6 cellular contexts compared by ENCODE assay signal in genomic region chr19:13166151-13166550, GRCh38. TPM values are rescaled to one million over a fixed set of nuclear protein-coding genes. Genes with fewer than 3 reads are reported as not detected.
DNase-seq lines count a peak whose midpoint lies in the region; ATAC-seq and TF ChIP-seq lines count a peak whose summit lies in the region.
"Not testable (repeated sequence)": the region's sequence is repeated elsewhere in the genome, so short reads cannot be mapped to it uniquely, and the experiment has no call there.

No MANE protein-coding gene starts in this region.

- peaks cover 11% of the 10 kb centered on the region for H3F3A ChIP-seq in PC-3 (ENCODE audit: low read length, unreplicated experiment)

- H3K27me3 ChIP-seq in CD4-positive, alpha-beta memory T cell (ENCODE audit: insufficient read depth, low read length); PC-3 (ENCODE audit: low read length); gastroesophageal sphincter; naive thymus-derived CD4-positive, alpha-beta T cell (ENCODE audit: control insufficient read depth in 2 of 2, insufficient read depth in 2 of 2, low read length in 2 of 2); stomach: not testable (repeated sequence)

- intact Hi-C loops in CD4-positive, alpha-beta memory T cell (cut with micrococcal nuclease): loop anchor here (2.0 kb wide), 1 partner anchor 13 kb away; no protein-coding TSS in a partner anchor
- intact Hi-C loops in PC-3 (cut with micrococcal nuclease): loop anchor here (10.0 kb wide), 1 partner anchor 669 kb away; no protein-coding TSS in a partner anchor
- intact Hi-C loops in activated T-helper 1 cell treated with anti-CD3 and anti-CD28 coated beads, Interleukin-12 subunit alpha, Interleukin-12 subunit beta, Interleukin-2, Interleukin-4 antibody, amounts not matched to agents 30 ng/mL and 10 ng/mL and 1 ng/mL, durations not matched to agents 14 hours and 24 hours and 36 hours (cut with micrococcal nuclease): loop anchor here (2.0 to 5.0 kb wide), 3 partner anchors 13 to 566 kb away; no protein-coding TSS in a partner anchor
- intact Hi-C loops in naive thymus-derived CD4-positive, alpha-beta T cell (cut with micrococcal nuclease): loop anchor here (2.0 to 5.0 kb wide), 3 partner anchors 374 to 874 kb away; partner anchors contain the start of genes JUNB (in 1 of the 2) and ZNF44 (in 1 of the 2)
- intact Hi-C loops in stomach (cut with DNase I; ENCODE audit: low total_unique reads): not testable (repeated sequence)

- H3K27ac Mint-ChIP-seq in CD4-positive, alpha-beta memory T cell: peak overlapping the region; percentile 17 to 99 (median 94)
- peak overlapping the region; percentile 44 for H3K27ac Mint-ChIP-seq in activated T-helper 1 cell treated with anti-CD3 and anti-CD28 coated beads, Interleukin-12 subunit alpha, Interleukin-12 subunit beta, Interleukin-2, Interleukin-4 antibody, amounts not matched to agents 30 ng/mL and 10 ng/mL and 1 ng/mL, durations not matched to agents 14 hours and 24 hours and 36 hours
- peak overlapping the region; percentile 92 to 99 (median 99) for H3K27ac Mint-ChIP-seq in naive thymus-derived CD4-positive, alpha-beta T cell

- H3K9me2 ChIP-seq in PC-3 (replicated peaks; ENCODE audit: low read length): not testable (repeated sequence)

- H3K4me3 ChIP-seq in CD4-positive, alpha-beta memory T cell (ENCODE audit: low read length in 2 of 2); PC-3 (ENCODE audit: low read length); gastroesophageal sphincter; naive thymus-derived CD4-positive, alpha-beta T cell (ENCODE audit: low read length); stomach: not testable (repeated sequence)

- H3K9ac ChIP-seq in PC-3 (ENCODE audit: low read length): peak overlapping the region; percentile 95

- POLR2A ChIA-PET in CD4-positive, alpha-beta memory T cell (lab: Charles Lee; ENCODE audit: partially characterized antibody): interaction anchor here (0.8 to 11.9 kb wide), 6 partner anchors 9 to 1588 kb away, joined by 3 to 415 read pairs (median 29); partner anchors contain the start of genes IER2, NACC1, STX10 and TRMT1
- POLR2A ChIA-PET in PC-3 (lab: Charles Lee; ENCODE audit: unreplicated experiment): interaction anchor here (2.1 kb wide), 1 partner anchor 13 kb away, joined by 16 read pairs; no protein-coding TSS in a partner anchor
- POLR2A ChIA-PET in naive thymus-derived CD4-positive, alpha-beta T cell (lab: Charles Lee): interaction anchor here (0.6 to 12.7 kb wide), 7 partner anchors 9 to 65 kb away, joined by 4 to 283 read pairs (median 10); partner anchors contain the start of genes IER2 and STX10

- H3K4me2 ChIP-seq in PC-3 (ENCODE audit: low read length): not testable (repeated sequence)

- ATAC-seq in PC-3; gastroesophageal sphincter; naive thymus-derived CD4-positive, alpha-beta T cell: not testable (repeated sequence)

- H3K27me3 Mint-ChIP-seq in CD4-positive, alpha-beta memory T cell; activated T-helper 1 cell treated with anti-CD3 and anti-CD28 coated beads, Interleukin-12 subunit alpha, Interleukin-12 subunit beta, Interleukin-2, Interleukin-4 antibody, amounts not matched to agents 30 ng/mL and 10 ng/mL and 1 ng/mL, durations not matched to agents 14 hours and 24 hours and 36 hours (ENCODE audit: insufficient read depth); naive thymus-derived CD4-positive, alpha-beta T cell: not testable (repeated sequence)

- CTCF ChIA-PET in CD4-positive, alpha-beta memory T cell (lab: Charles Lee; ENCODE audit: partially characterized antibody): interaction anchor here (1.3 to 6.5 kb wide), 5 partner anchors 11 to 72 kb away, joined by 3 to 51 read pairs (median 21); no protein-coding TSS in a partner anchor
- CTCF ChIA-PET in PC-3 (lab: Charles Lee): not testable (repeated sequence)
- CTCF ChIA-PET in naive thymus-derived CD4-positive, alpha-beta T cell (lab: Charles Lee): interaction anchor here (2.7 to 3.3 kb wide), 3 partner anchors 11 to 29 kb away, joined by 11 to 32 read pairs (median 17); no protein-coding TSS in a partner anchor

- H3K36me3 ChIP-seq in CD4-positive, alpha-beta memory T cell (ENCODE audit: insufficient read depth, low read length); PC-3 (ENCODE audit: low read depth, low read length); gastroesophageal sphincter; naive thymus-derived CD4-positive, alpha-beta T cell (ENCODE audit: control insufficient read depth in 2 of 3, insufficient read depth in 3 of 3, low read length in 3 of 3); stomach: not testable (repeated sequence)

- not testable (repeated sequence) for TF ChIP-seq POLR2A in gastroesophageal sphincter (IDR thresholded peaks at IDR 0.05); stomach (IDR thresholded peaks at IDR 0.05)

- H3K27ac ChIP-seq in CD4-positive, alpha-beta memory T cell (ENCODE audit: low read depth, low read length): peak overlapping the region; percentile 87
- H3K27ac ChIP-seq in PC-3 (ENCODE audit: low read length): peak overlapping the region; percentile 97
- peak overlapping the region in 3 of 4 donors; percentile 90 to 93 (median 91) for H3K27ac ChIP-seq in gastroesophageal sphincter
- peak overlapping the region; percentile 90 for H3K27ac ChIP-seq in naive thymus-derived CD4-positive, alpha-beta T cell (ENCODE audit: low read depth, low read length)
- peak overlapping the region; percentile 87 to 98 (median 95) for H3K27ac ChIP-seq in stomach

- DNase-seq in CD4-positive, alpha-beta memory T cell; PC-3; activated T-helper 1 cell treated with anti-CD3 and anti-CD28 coated beads, Interleukin-12 subunit alpha, Interleukin-12 subunit beta, Interleukin-2, Interleukin-4 antibody, amounts not matched to agents 30 ng/mL and 10 ng/mL and 1 ng/mL, durations not matched to agents 14 hours and 24 hours and 36 hours (ENCODE audit: low spot score); naive thymus-derived CD4-positive, alpha-beta T cell; stomach: not testable (repeated sequence)

- H2AFZ ChIP-seq in PC-3 (ENCODE audit: low read length): not testable (repeated sequence)

- not testable (repeated sequence) for TF ChIP-seq EP300 in gastroesophageal sphincter (IDR thresholded peaks at IDR 0.05); stomach (IDR thresholded peaks at IDR 0.05)

- H3K79me2 ChIP-seq in PC-3 (ENCODE audit: low read length): peaks cover 33% of the 10 kb centered on the region

- peak overlapping the region in 3 of 8 donors; percentile 8 to 84 (median 70) for H3K4me3 Mint-ChIP-seq in CD4-positive, alpha-beta memory T cell
- peak overlapping the region; percentile 82 for H3K4me3 Mint-ChIP-seq in activated T-helper 1 cell treated with anti-CD3 and anti-CD28 coated beads, Interleukin-12 subunit alpha, Interleukin-12 subunit beta, Interleukin-2, Interleukin-4 antibody, amounts not matched to agents 30 ng/mL and 10 ng/mL and 1 ng/mL, durations not matched to agents 14 hours and 24 hours and 36 hours
- peak overlapping the region in 6 of 10 donors; percentile 6 to 96 (median 66) for H3K4me3 Mint-ChIP-seq in naive thymus-derived CD4-positive, alpha-beta T cell

- H3K36me3 Mint-ChIP-seq in CD4-positive, alpha-beta memory T cell; activated T-helper 1 cell treated with anti-CD3 and anti-CD28 coated beads, Interleukin-12 subunit alpha, Interleukin-12 subunit beta, Interleukin-2, Interleukin-4 antibody, amounts not matched to agents 30 ng/mL and 10 ng/mL and 1 ng/mL, durations not matched to agents 14 hours and 24 hours and 36 hours (ENCODE audit: low read depth): not testable (repeated sequence)
- H3K36me3 Mint-ChIP-seq in naive thymus-derived CD4-positive, alpha-beta T cell: peaks cover 0 to 15% (median 0%) of the 10 kb centered on the region in 5 donors

- WGBS in gastroesophageal sphincter (ENCODE audit: low coverage in 1 of 2), 2 donors: 100% methylated on average over 1 to 3 of the region's 3 CpGs
- WGBS in stomach, 5 donors: 89 to 99% (median 94%) methylated on average over 3 of the region's 3 CpGs

- not testable (repeated sequence) for H3K9me3 Mint-ChIP-seq in CD4-positive, alpha-beta memory T cell; activated T-helper 1 cell treated with anti-CD3 and anti-CD28 coated beads, Interleukin-12 subunit alpha, Interleukin-12 subunit beta, Interleukin-2, Interleukin-4 antibody, amounts not matched to agents 30 ng/mL and 10 ng/mL and 1 ng/mL, durations not matched to agents 14 hours and 24 hours and 36 hours; naive thymus-derived CD4-positive, alpha-beta T cell

- H4K20me1 ChIP-seq in PC-3 (ENCODE audit: low read length): not testable (repeated sequence)

- not testable (repeated sequence) for H3K9me3 ChIP-seq in CD4-positive, alpha-beta memory T cell (ENCODE audit: control insufficient read depth in 1 of 2, low read length in 2 of 2); PC-3 (ENCODE audit: low read length); gastroesophageal sphincter; naive thymus-derived CD4-positive, alpha-beta T cell (ENCODE audit: control insufficient read depth in 2 of 3, low read length in 3 of 3); stomach

- not testable (repeated sequence) for TF ChIP-seq CTCF in PC-3 (conservative IDR thresholded peaks at IDR 0.05; ENCODE audit: low read depth, low read length); gastroesophageal sphincter (IDR thresholded peaks at IDR 0.05); stomach (IDR thresholded peaks at IDR 0.05)

- not testable (repeated sequence) for BruUV-seq in PC-3 (replicated peaks; lab: Mats Ljungman, UMichigan)

- H3K4me1 ChIP-seq in CD4-positive, alpha-beta memory T cell (ENCODE audit: insufficient read depth, low read length): peaks cover 99% of the 10 kb centered on the region
- peaks cover 91% of the 10 kb centered on the region for H3K4me1 ChIP-seq in PC-3 (ENCODE audit: insufficient read depth, low read length)
- H3K4me1 ChIP-seq in gastroesophageal sphincter: peaks cover 0 to 72% (median 38%) of the 10 kb centered on the region in 3 donors
- H3K4me1 ChIP-seq in naive thymus-derived CD4-positive, alpha-beta T cell (ENCODE audit: control insufficient read depth in 2 of 2, insufficient read depth in 2 of 2, low read length in 2 of 2): peaks cover 84 to 88% of the 10 kb centered on the region in 2 donors
- peaks cover 62 to 92% (median 83%) of the 10 kb centered on the region in 4 donors for H3K4me1 ChIP-seq in stomach

- peaks cover 52 to 93% (median 68%) of the 10 kb centered on the region in 4 donors for H3K4me1 Mint-ChIP-seq in CD4-positive, alpha-beta memory T cell
- peaks cover 64% of the 10 kb centered on the region for H3K4me1 Mint-ChIP-seq in activated T-helper 1 cell treated with anti-CD3 and anti-CD28 coated beads, Interleukin-12 subunit alpha, Interleukin-12 subunit beta, Interleukin-2, Interleukin-4 antibody, amounts not matched to agents 30 ng/mL and 10 ng/mL and 1 ng/mL, durations not matched to agents 14 hours and 24 hours and 36 hours (ENCODE audit: low read depth)
- H3K4me1 Mint-ChIP-seq in naive thymus-derived CD4-positive, alpha-beta T cell: peaks cover 41 to 83% (median 75%) of the 10 kb centered on the region in 7 donors

RNA-seq across cellular contexts. Expression of gene IER2, which starts 15.9 kb away (rescaled TPM):
- total RNA-seq in CD4-positive, alpha-beta memory T cell: 100 to 1,000 TPM; 148 to 153 TPM
- polyA plus RNA-seq in CD4-positive, alpha-beta memory T cell: 100 to 1,000 TPM; 201 to 446 TPM
- total RNA-seq in PC-3 (2014; rRNA removed): 155 and 191 TPM in 2 replicates
- total RNA-seq in activated T-helper 1 cell treated with anti-CD3 and anti-CD28 coated beads, Interleukin-12 subunit alpha, Interleukin-12 subunit beta, Interleukin-2, Interleukin-4 antibody, amounts not matched to agents 30 ng/mL and 10 ng/mL and 1 ng/mL, durations not matched to agents 14 hours and 24 hours and 36 hours: 173 and 175 TPM in 2 replicates
- total RNA-seq in gastroesophageal sphincter: 10 to 100 TPM; 33.8 to 62.1 (median 48.0) TPM
- total RNA-seq in naive thymus-derived CD4-positive, alpha-beta T cell: 100 to 1,000 TPM; 135 to 558 (median 246) TPM
- 100 to 1,000 TPM; 121 to 139 TPM for polyA plus RNA-seq in naive thymus-derived CD4-positive, alpha-beta T cell
- 100 to 1,000 TPM in 3 of 5 donors, 10 to 100 TPM in 2; 32.3 to 421 (median 150) TPM for total RNA-seq in stomach
- 10 to 100 TPM; 64.3 to 87.2 (median 64.6) TPM for polyA plus RNA-seq in stomach

RNA-seq across cellular contexts. Expression of gene STX10, which starts 16.0 kb away (rescaled TPM):
- total RNA-seq in CD4-positive, alpha-beta memory T cell: 10 to 100 TPM; 63.7 to 64.0 TPM
- polyA plus RNA-seq in CD4-positive, alpha-beta memory T cell: 10 to 100 TPM; 57.9 to 64.2 TPM
- 179 and 243 TPM in 2 replicates for total RNA-seq in PC-3 (2014; rRNA removed)
- 73.8 and 78.1 TPM in 2 replicates for total RNA-seq in activated T-helper 1 cell treated with anti-CD3 and anti-CD28 coated beads, Interleukin-12 subunit alpha, Interleukin-12 subunit beta, Interleukin-2, Interleukin-4 antibody, amounts not matched to agents 30 ng/mL and 10 ng/mL and 1 ng/mL, durations not matched to agents 14 hours and 24 hours and 36 hours
- 10 to 100 TPM; 45.1 to 69.0 (median 53.0) TPM for total RNA-seq in gastroesophageal sphincter
- total RNA-seq in naive thymus-derived CD4-positive, alpha-beta T cell: 10 to 100 TPM; 42.6 to 76.2 (median 68.5) TPM
- polyA plus RNA-seq in naive thymus-derived CD4-positive, alpha-beta T cell: 10 to 100 TPM; 45.9 to 63.7 TPM
- 100 to 1,000 TPM in 3 of 5 donors, 10 to 100 TPM in 2; 20.4 to 942 (median 117) TPM for total RNA-seq in stomach
- polyA plus RNA-seq in stomach: 100 to 1,000 TPM in 1 of 3 donors, 10 to 100 TPM in 2; 74.8 to 114 (median 94.7) TPM

RNA-seq across cellular contexts. Expression of gene NACC1, which starts 48.1 kb away (rescaled TPM):
- 10 to 100 TPM; 25.8 to 34.1 TPM for total RNA-seq in CD4-positive, alpha-beta memory T cell
- polyA plus RNA-seq in CD4-positive, alpha-beta memory T cell: 1 to 10 TPM in 1 of 2 donors, under 1 TPM in 1; 0.15 to 1.8 TPM
- total RNA-seq in PC-3 (2014; rRNA removed) (266 and 337 TPM in 2 replicates), gastroesophageal sphincter (10 to 100 TPM; 23.8 to 55.2 (median 26.2) TPM), stomach (100 to 1,000 TPM in 1 of 5 donors, 10 to 100 TPM in 4; 10.1 to 122 (median 26.3) TPM)
- 124 TPM in 2 replicates for total RNA-seq in activated T-helper 1 cell treated with anti-CD3 and anti-CD28 coated beads, Interleukin-12 subunit alpha, Interleukin-12 subunit beta, Interleukin-2, Interleukin-4 antibody, amounts not matched to agents 30 ng/mL and 10 ng/mL and 1 ng/mL, durations not matched to agents 14 hours and 24 hours and 36 hours
- 10 to 100 TPM; 18.0 to 72.7 (median 22.4) TPM for total RNA-seq in naive thymus-derived CD4-positive, alpha-beta T cell
- 1 to 10 TPM; 1.7 to 2.0 TPM for polyA plus RNA-seq in naive thymus-derived CD4-positive, alpha-beta T cell
- 10 to 100 TPM in 1 of 3 donors, 1 to 10 TPM in 2; 6.9 to 26.2 (median 9.5) TPM for polyA plus RNA-seq in stomach

RNA-seq across cellular contexts. Expression of gene TRMT1, which starts 49.6 kb away (rescaled TPM):
- 10 to 100 TPM; 70.6 to 78.4 TPM for total RNA-seq in CD4-positive, alpha-beta memory T cell
- 10 to 100 TPM; 18.0 to 24.9 TPM for polyA plus RNA-seq in CD4-positive, alpha-beta memory T cell
- 91.8 and 117 TPM in 2 replicates for total RNA-seq in PC-3 (2014; rRNA removed)
- total RNA-seq in activated T-helper 1 cell treated with anti-CD3 and anti-CD28 coated beads, Interleukin-12 subunit alpha, Interleukin-12 subunit beta, Interleukin-2, Interleukin-4 antibody, amounts not matched to agents 30 ng/mL and 10 ng/mL and 1 ng/mL, durations not matched to agents 14 hours and 24 hours and 36 hours: 154 and 157 TPM in 2 replicates
- 10 to 100 TPM; 25.7 to 30.0 (median 28.7) TPM for total RNA-seq in gastroesophageal sphincter
- total RNA-seq in naive thymus-derived CD4-positive, alpha-beta T cell: 10 to 100 TPM; 64.2 to 96.4 (median 87.8) TPM
- 10 to 100 TPM; 22.6 to 36.3 TPM for polyA plus RNA-seq in naive thymus-derived CD4-positive, alpha-beta T cell
- 100 to 1,000 TPM in 1 of 5 donors, 10 to 100 TPM in 4; 29.6 to 373 (median 36.5) TPM for total RNA-seq in stomach
- polyA plus RNA-seq in stomach: 10 to 100 TPM; 64.7 to 88.2 (median 77.9) TPM

Comparison
In these comparisons a context has a peak if more than half of its experiments do, and no peak if none do; other contexts are left out.
1. H3K27ac Mint-ChIP-seq: peak in every context shown above with its lines; median percentile 99 in naive thymus-derived CD4-positive, alpha-beta T cell; 94 in CD4-positive, alpha-beta memory T cell; 44 in activated T-helper 1 cell treated with anti-CD3 and anti-CD28 coated beads, Interleukin-12 subunit alpha, Interleukin-12 subunit beta, Interleukin-2, Interleukin-4 antibody, amounts not matched to agents 30 ng/mL and 10 ng/mL and 1 ng/mL, durations not matched to agents 14 hours and 24 hours and 36 hours.